Comparison of ENCODE assay signal across 15 cellular contexts in the genomic region with DNA sequence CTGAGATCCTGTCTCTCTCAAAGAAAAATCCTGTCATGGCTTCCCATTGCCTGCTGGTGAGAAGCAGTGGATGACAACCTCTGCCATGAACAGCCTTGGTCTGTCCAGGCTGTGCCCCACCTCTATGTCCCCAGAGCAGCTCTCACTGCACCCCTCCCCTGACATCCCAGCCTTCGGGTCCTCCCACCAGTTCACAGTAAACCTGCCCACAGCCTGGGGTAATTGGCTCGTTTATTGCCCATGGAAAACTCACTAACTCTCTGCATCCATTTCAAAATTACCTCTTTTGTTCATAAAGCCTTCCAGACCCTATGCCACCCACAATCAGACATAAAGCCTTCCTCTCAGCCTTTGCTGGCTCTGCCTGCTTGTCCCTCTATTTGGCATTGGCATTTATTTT. TPM values are rescaled to one million over a fixed set of nuclear protein-coding genes. Genes with fewer than 3 reads are reported as not detected.
DNase-seq lines count a peak whose midpoint lies in the region; TF ChIP-seq lines count a peak whose summit lies in the region.
"Had no signal": no experiment of that assay in that cellular context is flagged by ENCODE, and none has a peak within 500 bp of the region (broad histone marks: within the 10 kb centered on the region; RNA-seq: fewer than 3 reads in every experiment).

No MANE protein-coding gene starts in this region.

- H3K9me3 ChIP-seq in HEK293 (ENCODE audit: control insufficient read depth, insufficient read depth, low read depth, low read length), result no peaks in the 10 kb centered on the region
- H3K9me3 ChIP-seq: Caco-2 had no signal

- H3K27ac ChIP-seq in HEK293 (ENCODE audit: extremely low read depth, low read depth, low read length), result no peak overlapping the region
- H3K27ac ChIP-seq: BLaER1 treated with 17β-estradiol and CSF1 and Interleukin-3, amounts not matched to agents 10 nM and 100 nM; C4-2B had no signal

- peak; percentile 18 for DNase-seq in posterior vena cava (ENCODE audit: low spot score)
- no peak for DNase-seq in NCI-H146 treated with DMSO at 0.1 percent for 48 hours (lab: John Stamatoyannopoulos, UW; ENCODE audit: unreplicated experiment)
- DNase-seq in NCI-H748 treated with DMSO at 0.1 percent for 48 hours (lab: John Stamatoyannopoulos, UW), result no peak
- no peak for DNase-seq in NCI-H2227 treated with DMSO at 0.1 percent for 48 hours (lab: John Stamatoyannopoulos, UW)
- DNase-seq: 8988T; AML-193; Caco-2; Calu3; CD4-positive, alpha-beta T cell; CD8-positive, alpha-beta T cell; DMS79 treated with DMSO at 0.1 percent for 48 hours; GF-D8 had no signal

- no peak for TF ChIP-seq CTCF in HEK293 (tag by site-specific recombination; IDR thresholded peaks at IDR 0.05)

- CTCF ChIA-PET in HEK293 (lab: Yijun Ruan, JAX), result no interaction called here

- no peaks in the 10 kb centered on the region for H3K36me3 ChIP-seq in HEK293 (ENCODE audit: control insufficient read depth in 2 of 2, insufficient read depth in 1 of 2, low read length in 2 of 2)
- H3K36me3 ChIP-seq: BLaER1 treated with 17β-estradiol and CSF1 and Interleukin-3, amounts not matched to agents 10 nM and 100 nM had no signal

- H3K4me1 ChIP-seq in HEK293 (ENCODE audit: control insufficient read depth, insufficient read depth, low read length), result no peaks in the 10 kb centered on the region
- H3K4me1 ChIP-seq: BLaER1 treated with 17β-estradiol and CSF1 and Interleukin-3, amounts not matched to agents 10 nM and 100 nM; Caco-2 had no signal

- intact Hi-C loops in posterior vena cava (cut with DNase I), result no loop called here

- no peak overlapping the region for H3K4me3 ChIP-seq in HEK293 (ENCODE audit: low read depth, low read length)
- H3K4me3 ChIP-seq: BLaER1 treated with 17β-estradiol and CSF1 and Interleukin-3, amounts not matched to agents 10 nM and 100 nM had no signal

- POLR2A ChIA-PET in HEK293 (lab: Yijun Ruan, JAX), result no interaction called here

TF ChIP-seq in HEK293, 187 proteins besides CTCF, POLR2A, EP300 and RAD21:
- TF ChIP-seq TRIM28 (IDR thresholded peaks at IDR 0.05; ENCODE audit: borderline replicate concordance, low read length) (no peak), EGR2 (tag by site-specific recombination; IDR thresholded peaks at IDR 0.05; ENCODE audit: low read depth) (peak; percentile 71), GLI4 (tag by site-specific recombination; IDR thresholded peaks at IDR 0.05) (no peak), ZNF302 (tag by site-specific recombination; IDR thresholded peaks at IDR 0.05; ENCODE audit: low read depth) (no peak), ZNF133 (tag by site-specific recombination; IDR thresholded peaks at IDR 0.05) (no peak), ZNF48 (tag by site-specific recombination; IDR thresholded peaks at IDR 0.05) (no peak), ZFHX2 (tag by site-specific recombination; conservative IDR thresholded peaks at IDR 0.05) (peak; percentile 72), ZNF529 (tag by site-specific recombination; IDR thresholded peaks at IDR 0.05; ENCODE audit: insufficient replicate concordance) (no peak)
- TF ChIP-seq, protein P1, sequence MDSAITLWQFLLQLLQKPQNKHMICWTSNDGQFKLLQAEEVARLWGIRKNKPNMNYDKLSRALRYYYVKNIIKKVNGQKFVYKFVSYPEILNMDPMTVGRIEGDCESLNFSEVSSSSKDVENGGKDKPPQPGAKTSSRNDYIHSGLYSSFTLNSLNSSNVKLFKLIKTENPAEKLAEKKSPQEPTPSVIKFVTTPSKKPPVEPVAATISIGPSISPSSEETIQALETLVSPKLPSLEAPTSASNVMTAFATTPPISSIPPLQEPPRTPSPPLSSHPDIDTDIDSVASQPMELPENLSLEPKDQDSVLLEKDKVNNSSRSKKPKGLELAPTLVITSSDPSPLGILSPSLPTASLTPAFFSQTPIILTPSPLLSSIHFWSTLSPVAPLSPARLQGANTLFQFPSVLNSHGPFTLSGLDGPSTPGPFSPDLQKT (IDR thresholded peaks at IDR 0.05; ENCODE audit: borderline replicate concordance, low read depth, low read length), result no peak
- TF ChIP-seq, protein P2, sequence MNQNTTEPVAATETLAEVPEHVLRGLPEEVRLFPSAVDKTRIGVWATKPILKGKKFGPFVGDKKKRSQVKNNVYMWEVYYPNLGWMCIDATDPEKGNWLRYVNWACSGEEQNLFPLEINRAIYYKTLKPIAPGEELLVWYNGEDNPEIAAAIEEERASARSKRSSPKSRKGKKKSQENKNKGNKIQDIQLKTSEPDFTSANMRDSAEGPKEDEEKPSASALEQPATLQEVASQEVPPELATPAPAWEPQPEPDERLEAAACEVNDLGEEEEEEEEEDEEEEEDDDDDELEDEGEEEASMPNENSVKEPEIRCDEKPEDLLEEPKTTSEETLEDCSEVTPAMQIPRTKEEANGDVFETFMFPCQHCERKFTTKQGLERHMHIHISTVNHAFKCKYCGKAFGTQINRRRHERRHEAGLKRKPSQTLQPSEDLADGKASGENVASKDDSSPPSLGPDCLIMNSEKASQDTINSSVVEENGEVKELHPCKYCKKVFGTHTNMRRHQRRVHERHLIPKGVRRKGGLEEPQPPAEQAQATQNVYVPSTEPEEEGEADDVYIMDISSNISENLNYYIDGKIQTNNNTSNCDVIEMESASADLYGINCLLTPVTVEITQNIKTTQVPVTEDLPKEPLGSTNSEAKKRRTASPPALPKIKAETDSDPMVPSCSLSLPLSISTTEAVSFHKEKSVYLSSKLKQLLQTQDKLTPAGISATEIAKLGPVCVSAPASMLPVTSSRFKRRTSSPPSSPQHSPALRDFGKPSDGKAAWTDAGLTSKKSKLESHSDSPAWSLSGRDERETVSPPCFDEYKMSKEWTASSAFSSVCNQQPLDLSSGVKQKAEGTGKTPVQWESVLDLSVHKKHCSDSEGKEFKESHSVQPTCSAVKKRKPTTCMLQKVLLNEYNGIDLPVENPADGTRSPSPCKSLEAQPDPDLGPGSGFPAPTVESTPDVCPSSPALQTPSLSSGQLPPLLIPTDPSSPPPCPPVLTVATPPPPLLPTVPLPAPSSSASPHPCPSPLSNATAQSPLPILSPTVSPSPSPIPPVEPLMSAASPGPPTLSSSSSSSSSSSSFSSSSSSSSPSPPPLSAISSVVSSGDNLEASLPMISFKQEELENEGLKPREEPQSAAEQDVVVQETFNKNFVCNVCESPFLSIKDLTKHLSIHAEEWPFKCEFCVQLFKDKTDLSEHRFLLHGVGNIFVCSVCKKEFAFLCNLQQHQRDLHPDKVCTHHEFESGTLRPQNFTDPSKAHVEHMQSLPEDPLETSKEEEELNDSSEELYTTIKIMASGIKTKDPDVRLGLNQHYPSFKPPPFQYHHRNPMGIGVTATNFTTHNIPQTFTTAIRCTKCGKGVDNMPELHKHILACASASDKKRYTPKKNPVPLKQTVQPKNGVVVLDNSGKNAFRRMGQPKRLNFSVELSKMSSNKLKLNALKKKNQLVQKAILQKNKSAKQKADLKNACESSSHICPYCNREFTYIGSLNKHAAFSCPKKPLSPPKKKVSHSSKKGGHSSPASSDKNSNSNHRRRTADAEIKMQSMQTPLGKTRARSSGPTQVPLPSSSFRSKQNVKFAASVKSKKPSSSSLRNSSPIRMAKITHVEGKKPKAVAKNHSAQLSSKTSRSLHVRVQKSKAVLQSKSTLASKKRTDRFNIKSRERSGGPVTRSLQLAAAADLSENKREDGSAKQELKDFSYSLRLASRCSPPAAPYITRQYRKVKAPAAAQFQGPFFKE (tag by site-specific recombination; IDR thresholded peaks at IDR 0.05; ENCODE audit: borderline replicate concordance), result no peak
TF ChIP-seq in HEK293: peak in this region for 2.

RNA-seq across cellular contexts. Expression of a gene that starts 10.7 kb away (rescaled TPM):
- total RNA-seq in posterior vena cava, result 1 to 10 TPM; 3.8 to 5.2 TPM
